14 cellular contexts compared by ENCODE assay signal in genomic region chr7:136528329-136528728, GRCh38.
DNase-seq lines count a peak whose midpoint lies in the region; ATAC-seq, FAIRE-seq and TF ChIP-seq lines count a peak whose summit lies in the region.
"Had no signal": no experiment of that assay in that cellular context is flagged by ENCODE, and none has a peak within 500 bp of the region (broad histone marks: within the 10 kb centered on the region; RNA-seq: fewer than 3 reads in every experiment).

No MANE protein-coding gene starts in this region.

- no peaks in the 10 kb centered on the region for H3K36me3 Mint-ChIP-seq in osteocyte (ENCODE audit: unreplicated experiment)
- no peaks in the 10 kb centered on the region for H3K36me3 Mint-ChIP-seq in activated CD8-positive, alpha-beta memory T cell treated with anti-CD3 and anti-CD28 coated beads, Interleukin-2, amount 10 ng/mL, durations not matched to agents 7 days and 5 days
- no peaks in the 10 kb centered on the region for H3K36me3 Mint-ChIP-seq in activated T-helper 2 cell treated with anti-CD3 and anti-CD28 coated beads, Interferon-gamma antibody, Interleukin-2, Interleukin-4, amounts not matched to agents 10 μg/mL and 5 μg/mL and 100 μg/mL, durations not matched to agents 14 hours and 24 hours and 36 hours (ENCODE audit: low read depth)

- no peaks in the 10 kb centered on the region for H3K27me3 ChIP-seq in adrenal gland
- H3K27me3 ChIP-seq: gastrocnemius medialis had no signal

- no peak for ATAC-seq in activated CD8-positive, alpha-beta memory T cell treated with anti-CD3 and anti-CD28 coated beads, Interleukin-2, amount 10 ng/mL, durations not matched to agents 7 days and 5 days
- ATAC-seq: gastrocnemius medialis had no signal

- no peaks in the 10 kb centered on the region for H3K9me3 ChIP-seq in adrenal gland (replicated peaks in 1 of 3)
- H3K9me3 ChIP-seq: gastrocnemius medialis, thoracic aorta had no signal

- DNase-seq in EL (peak; percentile 90), RCC 7860 (ENCODE audit: low spot score) (peak; percentile 78), epithelial cell of prostate (ENCODE audit: low read depth, low spot score) (peak; percentile 14), osteocyte (ENCODE audit: extremely low spot score, unreplicated experiment) (no peak), adrenal gland (no peak)
- no peak for DNase-seq in activated T-cell treated with anti-CD3 and anti-CD28 coated beads, Interleukin-2, amount 50 U/mL, for 1 hour
- no peak for DNase-seq in activated CD8-positive, alpha-beta memory T cell treated with anti-CD3 and anti-CD28 coated beads, Interleukin-2, amount 10 ng/mL, durations not matched to agents 7 days and 5 days
- DNase-seq in activated T-helper 2 cell treated with anti-CD3 and anti-CD28 coated beads, Interferon-gamma antibody, Interleukin-2, Interleukin-4, amounts not matched to agents 10 μg/mL and 5 μg/mL and 100 μg/mL, durations not matched to agents 14 hours and 24 hours and 36 hours (ENCODE audit: low spot score) = no peak
- DNase-seq: Calu3, gastrocnemius medialis, NCI-H1436 treated with DMSO at 0.1 percent for 48 hours had no signal

- no peak overlapping the region for H3K27ac ChIP-seq in epithelial cell of prostate
- H3K27ac ChIP-seq in adrenal gland = no peak overlapping the region
- H3K27ac ChIP-seq: gastrocnemius medialis, thoracic aorta had no signal

- H3K27ac Mint-ChIP-seq in osteocyte (ENCODE audit: unreplicated experiment) = peak overlapping the region; percentile 58
- H3K27ac Mint-ChIP-seq in activated CD8-positive, alpha-beta memory T cell treated with anti-CD3 and anti-CD28 coated beads, Interleukin-2, amount 10 ng/mL, durations not matched to agents 7 days and 5 days = no peak overlapping the region
- H3K27ac Mint-ChIP-seq in activated T-helper 2 cell treated with anti-CD3 and anti-CD28 coated beads, Interferon-gamma antibody, Interleukin-2, Interleukin-4, amounts not matched to agents 10 μg/mL and 5 μg/mL and 100 μg/mL, durations not matched to agents 14 hours and 24 hours and 36 hours = no peak overlapping the region

- intact Hi-C loops in activated T-helper 2 cell treated with anti-CD3 and anti-CD28 coated beads, Interferon-gamma antibody, Interleukin-2, Interleukin-4, amounts not matched to agents 10 μg/mL and 5 μg/mL and 100 μg/mL, durations not matched to agents 14 hours and 24 hours and 36 hours (cut with micrococcal nuclease) = no loop called here
- intact Hi-C loops in adrenal gland (cut with DNase I) = no loop called here

- no peaks in the 10 kb centered on the region for H3K4me1 ChIP-seq in adrenal gland (replicated peaks in 1 of 2)
- H3K4me1 ChIP-seq: gastrocnemius medialis had no signal

- peaks cover 12% of the 10 kb centered on the region for H3K4me1 Mint-ChIP-seq in osteocyte (ENCODE audit: unreplicated experiment)
- H3K4me1 Mint-ChIP-seq in activated CD8-positive, alpha-beta memory T cell treated with anti-CD3 and anti-CD28 coated beads, Interleukin-2, amount 10 ng/mL, durations not matched to agents 7 days and 5 days = no peaks in the 10 kb centered on the region
- no peaks in the 10 kb centered on the region for H3K4me1 Mint-ChIP-seq in activated T-helper 2 cell treated with anti-CD3 and anti-CD28 coated beads, Interferon-gamma antibody, Interleukin-2, Interleukin-4, amounts not matched to agents 10 μg/mL and 5 μg/mL and 100 μg/mL, durations not matched to agents 14 hours and 24 hours and 36 hours (ENCODE audit: low read depth)
- H3K4me1 Mint-ChIP-seq: central memory CD8-positive, alpha-beta T cell had no signal

- no peak overlapping the region for H3K4me3 Mint-ChIP-seq in osteocyte (ENCODE audit: unreplicated experiment)
- H3K4me3 Mint-ChIP-seq in activated CD8-positive, alpha-beta memory T cell treated with anti-CD3 and anti-CD28 coated beads, Interleukin-2, amount 10 ng/mL, durations not matched to agents 7 days and 5 days = no peak overlapping the region
- H3K4me3 Mint-ChIP-seq in activated T-helper 2 cell treated with anti-CD3 and anti-CD28 coated beads, Interferon-gamma antibody, Interleukin-2, Interleukin-4, amounts not matched to agents 10 μg/mL and 5 μg/mL and 100 μg/mL, durations not matched to agents 14 hours and 24 hours and 36 hours (ENCODE audit: low read depth) = no peak overlapping the region
- H3K4me3 Mint-ChIP-seq: central memory CD8-positive, alpha-beta T cell had no signal

- no peak for TF ChIP-seq CTCF in osteocyte (IDR thresholded peaks at IDR 0.05)
- no peak for TF ChIP-seq CTCF in adrenal gland (IDR thresholded peaks at IDR 0.05)

- H3K27me3 Mint-ChIP-seq in osteocyte (ENCODE audit: unreplicated experiment) = no peaks in the 10 kb centered on the region
- H3K27me3 Mint-ChIP-seq in activated CD8-positive, alpha-beta memory T cell treated with anti-CD3 and anti-CD28 coated beads, Interleukin-2, amount 10 ng/mL, durations not matched to agents 7 days and 5 days = no peaks in the 10 kb centered on the region
- H3K27me3 Mint-ChIP-seq in activated T-helper 2 cell treated with anti-CD3 and anti-CD28 coated beads, Interferon-gamma antibody, Interleukin-2, Interleukin-4, amounts not matched to agents 10 μg/mL and 5 μg/mL and 100 μg/mL, durations not matched to agents 14 hours and 24 hours and 36 hours (ENCODE audit: low read depth) = no peaks in the 10 kb centered on the region
- H3K27me3 Mint-ChIP-seq: central memory CD8-positive, alpha-beta T cell had no signal

- no peaks in the 10 kb centered on the region for H3K36me3 ChIP-seq in adrenal gland (replicated peaks in 1 of 2)
- H3K36me3 ChIP-seq: gastrocnemius medialis, thoracic aorta had no signal

- H3K9me3 Mint-ChIP-seq in osteocyte (ENCODE audit: unreplicated experiment) = peaks cover 3% of the 10 kb centered on the region
- peaks cover 8% of the 10 kb centered on the region for H3K9me3 Mint-ChIP-seq in activated CD8-positive, alpha-beta memory T cell treated with anti-CD3 and anti-CD28 coated beads, Interleukin-2, amount 10 ng/mL, durations not matched to agents 7 days and 5 days (ENCODE audit: low read depth)
- peaks cover 23% of the 10 kb centered on the region for H3K9me3 Mint-ChIP-seq in activated T-helper 2 cell treated with anti-CD3 and anti-CD28 coated beads, Interferon-gamma antibody, Interleukin-2, Interleukin-4, amounts not matched to agents 10 μg/mL and 5 μg/mL and 100 μg/mL, durations not matched to agents 14 hours and 24 hours and 36 hours

- peak; percentile 78 for FAIRE-seq in RCC 7860 (lab: Jason Lieb, UNC)

- H3K4me3 ChIP-seq in adrenal gland = no peak overlapping the region
- H3K4me3 ChIP-seq: gastrocnemius medialis, lung, thoracic aorta had no signal

- CTCF ChIA-PET in activated CD8-positive, alpha-beta memory T cell treated with anti-CD3 and anti-CD28 coated beads, Interleukin-2, amount 10 ng/mL, durations not matched to agents 7 days and 5 days (lab: Charles Lee) = no interaction called here

- no peak for TF ChIP-seq POLR2A in adrenal gland (IDR thresholded peaks at IDR 0.05)

- WGBS in adrenal gland, 4 donors = 40 to 45% (median 43%) methylated on average over 2 of the region's 2 CpGs

Comparison
In these comparisons a context has a peak if more than half of its experiments do, and no peak if none do; other contexts are left out.
1. DNase-seq: peak in EL (single experiment), RCC 7860 (single experiment) and epithelial cell of prostate (single experiment); none in osteocyte (single experiment), activated T-cell treated with anti-CD3 and anti-CD28 coated beads, Interleukin-2, amount 50 U/mL, for 1 hour (single experiment), activated CD8-positive, alpha-beta memory T cell treated with anti-CD3 and anti-CD28 coated beads, Interleukin-2, amount 10 ng/mL, durations not matched to agents 7 days and 5 days (single experiment), activated T-helper 2 cell treated with anti-CD3 and anti-CD28 coated beads, Interferon-gamma antibody, Interleukin-2, Interleukin-4, amounts not matched to agents 10 μg/mL and 5 μg/mL and 100 μg/mL, durations not matched to agents 14 hours and 24 hours and 36 hours (single experiment) and adrenal gland (0 of 7).